ENCODE assay signal across 24 cellular contexts in the genomic region with DNA sequence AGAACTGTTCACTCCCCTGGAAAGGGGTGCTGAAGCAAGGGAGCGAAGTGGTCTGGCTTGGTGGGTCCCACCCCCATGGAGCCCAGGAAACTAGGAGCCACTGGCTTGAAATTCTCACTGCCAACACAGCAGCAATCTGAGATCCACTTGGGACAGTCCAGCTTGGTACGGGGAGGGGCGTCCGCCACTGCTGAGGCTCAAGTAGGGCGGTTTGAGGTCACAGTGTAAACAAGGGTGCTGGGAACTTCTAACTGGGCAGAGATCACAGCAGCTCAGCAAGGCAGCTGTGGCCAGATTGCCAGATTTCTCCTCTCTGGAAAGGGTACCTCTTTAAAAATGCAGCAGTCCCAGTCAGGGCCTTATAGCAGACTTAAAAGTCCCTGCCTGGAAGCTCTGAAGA. TPM values are rescaled to one million over a fixed set of nuclear protein-coding genes. Genes with fewer than 3 reads are reported as not detected.
DNase-seq lines count a peak whose midpoint lies in the region; ATAC-seq, FAIRE-seq and TF ChIP-seq lines count a peak whose summit lies in the region.
"Had no signal": no experiment of that assay in that cellular context is flagged by ENCODE, and none has a peak within 500 bp of the region (broad histone marks: within the 10 kb centered on the region; RNA-seq: fewer than 3 reads in every experiment).

No MANE protein-coding gene starts in this region.

- H2AK5ac ChIP-seq in neuronal stem cell (ENCODE audit: low read depth, low read length): no peak overlapping the region

- TF ChIP-seq EP300 in HepG2 (IDR thresholded peaks at IDR 0.05; ENCODE audit: low read depth in 2 of 2, low read length in 2 of 2) (no peak), HepG2 (CRISPR knock-in tag; IDR thresholded peaks at IDR 0.05; ENCODE audit: borderline replicate concordance) (no peak)

- TF ChIP-seq RAD21 in HepG2 (CRISPR knock-in tag; IDR thresholded peaks at IDR 0.05): no peak

- H3K27ac ChIP-seq in HepG2 (ENCODE audit: extremely low read length, insufficient read depth, low read length) (no peak overlapping the region), right lobe of liver (no peak overlapping the region), left lung (no peak overlapping the region), neuronal stem cell (replicated peaks; ENCODE audit: low read length) (no peak overlapping the region)
- H3K27ac ChIP-seq: 22Rv1, A549 had no signal

- H3K14ac ChIP-seq in neuronal stem cell (ENCODE audit: low read length): no peak overlapping the region

- peak; percentile 96 for ATAC-seq in HepG2
- ATAC-seq in right lobe of liver: no peak
- ATAC-seq in left lung: peak; percentile 100
- no peak for ATAC-seq in GM18498 (IDR thresholded peaks at IDR 0.05; ENCODE audit: unreplicated experiment)
- ATAC-seq: A549 had no signal

- H3K79me1 ChIP-seq in neuronal stem cell (ENCODE audit: low read depth, low read length): no peaks in the 10 kb centered on the region

- H3K4me3 ChIP-seq in HepG2 (replicated peaks in 1 of 3; ENCODE audit: insufficient read depth in 1 of 3, low read depth in 2 of 3, low read length in 3 of 3): no peak overlapping the region; a peak in 1 of 6 replicates
- H3K4me3 ChIP-seq in right lobe of liver: no peak overlapping the region
- H3K4me3 ChIP-seq in left lung: no peak overlapping the region
- no peak overlapping the region for H3K4me3 ChIP-seq in neuronal stem cell (ENCODE audit: low read length in 2 of 2)
- H3K4me3 ChIP-seq: A549, HAP-1 had no signal

- H3K4me2 ChIP-seq in HepG2 (ENCODE audit: low read depth, low read length) (no peak overlapping the region), neuronal stem cell (ENCODE audit: insufficient read depth, low read length, poor library complexity, severe bottlenecking) (no peak overlapping the region)
- H3K4me2 ChIP-seq: A549 had no signal

- no peak overlapping the region for H2BK5ac ChIP-seq in neuronal stem cell (ENCODE audit: low read length)

- TF ChIP-seq CTCF in HepG2 (CRISPR knock-in tag; IDR thresholded peaks at IDR 0.05) (no peak), right lobe of liver (IDR thresholded peaks at IDR 0.05) (no peak), left lung (IDR thresholded peaks at IDR 0.05) (no peak)

- H3K9ac ChIP-seq in HepG2 (ENCODE audit: insufficient read depth, low read depth, low read length): no peak overlapping the region
- no peak overlapping the region for H3K9ac ChIP-seq in neuronal stem cell (ENCODE audit: low read depth, low read length, poor library complexity)

- CTCF ChIA-PET in HepG2 (lab: Yijun Ruan, JAX; ENCODE audit: low intra/inter-chr PET ratio, low total read pairs): no interaction called here

- H2BK12ac ChIP-seq in neuronal stem cell (ENCODE audit: low read length): no peak overlapping the region

- H3K18ac ChIP-seq in neuronal stem cell (ENCODE audit: low read length): peak overlapping the region; percentile 76

- H2AFZ ChIP-seq in HepG2 (ENCODE audit: low read length) (no peak overlapping the region), neuronal stem cell (ENCODE audit: low read length) (no peak overlapping the region)

- H3K23ac ChIP-seq in neuronal stem cell (ENCODE audit: low read depth, low read length, poor library complexity): no peak overlapping the region

- H4K91ac ChIP-seq in neuronal stem cell (ENCODE audit: low read depth, low read length, poor library complexity): no peak overlapping the region

- no peak overlapping the region for H2BK15ac ChIP-seq in neuronal stem cell (ENCODE audit: low read length)

- TF ChIP-seq POLR2A in HepG2 (IDR thresholded peaks at IDR 0.05; ENCODE audit: insufficient read depth in 1 of 2, low read depth in 2 of 2, low read length in 2 of 2) (no peak), right lobe of liver (IDR thresholded peaks at IDR 0.05) (no peak)

- 0% methylated on average over 3 of the region's 5 CpGs for WGBS in HepG2 (ENCODE audit: low lambda C conversion rate)
- WGBS in right lobe of liver (ENCODE audit: insufficient coverage, low coverage, low lambda C conversion rate, missing lambda C conversion rate): no CpG with 5 or more reads among the region's 5 CpGs
- WGBS in neuronal stem cell (ENCODE audit: extremely low coverage in 2 of 2, insufficient read length in 2 of 2, insufficient replicate concordance in 1 of 2), 2 donors: no CpG with 5 or more reads among the region's 5 CpGs

- no peaks in the 10 kb centered on the region for H4K20me1 ChIP-seq in HepG2 (ENCODE audit: insufficient read depth, low read length)

- H3K36me3 ChIP-seq in HepG2 (replicated peaks in 1 of 2; ENCODE audit: control insufficient read depth in 1 of 2, insufficient read depth in 2 of 2, low read length in 2 of 2) (no peaks in the 10 kb centered on the region), right lobe of liver (no peaks in the 10 kb centered on the region), left lung (no peaks in the 10 kb centered on the region), neuronal stem cell (replicated peaks in 1 of 2; ENCODE audit: control insufficient read depth in 2 of 2, insufficient read depth in 2 of 2, low read length in 2 of 2) (no peaks in the 10 kb centered on the region)
- H3K36me3 ChIP-seq: HAP-1 had no signal

- BruUV-seq in HepG2 (replicated peaks; lab: Mats Ljungman, UMichigan): no TSS peak

- no peaks in the 10 kb centered on the region for H3K4me1 ChIP-seq in HepG2 (ENCODE audit: insufficient read depth, low read length)
- H3K4me1 ChIP-seq in right lobe of liver: no peaks in the 10 kb centered on the region
- H3K4me1 ChIP-seq in left lung: no peaks in the 10 kb centered on the region
- no peaks in the 10 kb centered on the region for H3K4me1 ChIP-seq in neuronal stem cell (ENCODE audit: control insufficient read depth in 2 of 2, insufficient read depth in 1 of 2, low read depth in 1 of 2, low read length in 2 of 2)
- H3K4me1 ChIP-seq: A549, Caco-2, HAP-1 had no signal

- no peak for FAIRE-seq in HepG2 (lab: Jason Lieb, UNC)
- FAIRE-seq: A549, G401.6, GM12892, GM19239, H54 had no signal

- H3K9me3 ChIP-seq in HepG2 (ENCODE audit: low read length) (no peaks in the 10 kb centered on the region), right lobe of liver (no peaks in the 10 kb centered on the region), left lung (peaks cover 0 to 8% of the 10 kb centered on the region in 2 donors), neuronal stem cell (replicated peaks in 1 of 2; ENCODE audit: control insufficient read depth in 2 of 2, insufficient read depth in 1 of 2, low read depth in 1 of 2, low read length in 2 of 2) (no peaks in the 10 kb centered on the region)
- H3K9me3 ChIP-seq: A549, Caco-2, HAP-1 had no signal

- H3K27me3 ChIP-seq in HepG2 (ENCODE audit: control insufficient read depth in 1 of 2, insufficient read depth in 2 of 2, low read length in 2 of 2): no peaks in the 10 kb centered on the region
- no peaks in the 10 kb centered on the region for H3K27me3 ChIP-seq in right lobe of liver
- H3K27me3 ChIP-seq in left lung: no peaks in the 10 kb centered on the region
- no peaks in the 10 kb centered on the region for H3K27me3 ChIP-seq in neuronal stem cell (ENCODE audit: control insufficient read depth in 3 of 3, insufficient read depth in 3 of 3, low read depth in 1 of 3, low read length in 3 of 3)

- no peak overlapping the region for H4K8ac ChIP-seq in neuronal stem cell (ENCODE audit: low read depth, low read length)

- H3K4ac ChIP-seq in neuronal stem cell (ENCODE audit: low read length): no peak overlapping the region

- in situ Hi-C loops in HepG2 (cut with HindIII; ENCODE audit: extremely low pct_ligation_motif_present, low pct_unique_long_range_greater_than_20kb): no loop called here

- peak; percentile 9 for DNase-seq in HepG2 (ENCODE audit: low spot score)
- no peak for DNase-seq in right lobe of liver
- DNase-seq in left lung: peak; percentile 61 to 67
- no peak for DNase-seq in neuronal stem cell (ENCODE audit: low spot score)
- no peak for DNase-seq in NCI-H2081 treated with DMSO at 0.1 percent for 48 hours (lab: John Stamatoyannopoulos, UW)
- DNase-seq in A172 (ENCODE audit: low spot score): no peak
- DNase-seq in COR-L47 (lab: John Stamatoyannopoulos, UW): no peak
- DNase-seq: ACHN; AML-193; C1 segment of cervical spinal cord; Caco-2; CD4-positive, alpha-beta memory T cell; DMS153; DND-41; GOT3; HFFc6 had no signal

- H3K79me2 ChIP-seq in HepG2 (ENCODE audit: insufficient read depth, low read length): no peaks in the 10 kb centered on the region

- no peak overlapping the region for H2BK120ac ChIP-seq in neuronal stem cell (ENCODE audit: low read depth, low read length)

- intact Hi-C loops in HepG2 (cut with micrococcal nuclease; ENCODE audit: unreplicated experiment) (no loop called here), right lobe of liver (cut with DNase I) (loop anchor here in 1 of 2 donors (5.0 kb wide), 1 partner anchor 107 kb away; no protein-coding TSS in a partner anchor), left lung (cut with DNase I) (no loop called here)

- POLR2A ChIA-PET in HepG2 (lab: Yijun Ruan, JAX): no interaction called here

RNA-seq across cellular contexts. Expression of a gene that starts 53.9 kb away (rescaled TPM):
- total RNA-seq in HepG2 (2016; rRNA removed; fragmentation: Illumina TruSeq; extraction: Trizol): not detected in 2 replicates
- not detected in 2 replicates for total RNA-seq in HepG2 (2016; cell fraction: cytosol; rRNA removed; fragmentation: Illumina TruSeq; extraction: Trizol; ENCODE audit: low read depth)
- total RNA-seq in HepG2 (2016; cell fraction: insoluble cytoplasmic fraction; rRNA removed; fragmentation: Illumina TruSeq; extraction: Trizol): not detected in 2 replicates
- total RNA-seq in HepG2 (2016; cell fraction: membrane; rRNA removed; fragmentation: Illumina TruSeq; extraction: Trizol): not detected in 2 replicates
- not detected in 2 replicates for total RNA-seq in HepG2 (2016; cell fraction: nucleus; rRNA removed; fragmentation: Illumina TruSeq; extraction: Trizol)
- not detected in 2 replicates for polyA plus RNA-seq in HepG2 (2011; rRNA removed)
- not detected in 2 replicates for polyA plus RNA-seq in HepG2 (2011; cell fraction: cytosol; rRNA removed)
- polyA plus RNA-seq in HepG2 (2011; cell fraction: nucleus; rRNA removed): not detected in 2 replicates
- not detected in 2 replicates for polyA plus RNA-seq in HepG2 (2012)
- polyA plus RNA-seq in HepG2 (2016; cell fraction: cytosol; fragmentation: Illumina TruSeq; extraction: Trizol; ENCODE audit: low read depth): not detected in 2 replicates
- polyA plus RNA-seq in HepG2 (2016; cell fraction: insoluble cytoplasmic fraction; fragmentation: Illumina TruSeq; extraction: Trizol; ENCODE audit: low read depth): not detected in 2 replicates
- not detected in 2 replicates for polyA plus RNA-seq in HepG2 (2016; cell fraction: membrane; fragmentation: Illumina TruSeq; extraction: Trizol; ENCODE audit: low read depth)
- polyA plus RNA-seq in HepG2 (2016; cell fraction: nucleus; fragmentation: Illumina TruSeq; extraction: Trizol; ENCODE audit: insufficient read depth, low read depth): not detected in 2 replicates
- 0.72 TPM in 1 of 2 replicates, not detected in the other for polyA minus RNA-seq in HepG2 (2011; rRNA and poly(A)+ RNA removed; ENCODE audit: low replicate concordance)
- polyA minus RNA-seq in HepG2 (2011; cell fraction: cytosol; rRNA and poly(A)+ RNA removed): not detected in 2 replicates
- not detected in 2 replicates for polyA minus RNA-seq in HepG2 (2011; cell fraction: nucleus; rRNA and poly(A)+ RNA removed)
- 1 to 10 TPM in 1 of 6 experiments, under 1 TPM in 2, not detected in 3; 0.15 to 1.1 (median 0.30) TPM for total RNA-seq in right lobe of liver
- under 1 TPM in 1 of 2 donors, not detected in 1; 0.16 TPM for total RNA-seq in left lung
- 0.04 TPM for polyA plus RNA-seq in neuronal stem cell (2013, experiment 1 of 2)
- polyA plus RNA-seq in neuronal stem cell (2013, experiment 2 of 2): 0.04 TPM
- not detected in 2 replicates for total RNA-seq in A172 (2014; rRNA removed; shearing (Covaris generic))
- total RNA-seq: Caco-2; CD4-positive, alpha-beta memory T cell had no signal
- polyA plus RNA-seq: CD4-positive, alpha-beta memory T cell had no signal

Comparison
In these comparisons a context has a peak if more than half of its experiments do, and no peak if none do; other contexts are left out.
1. ATAC-seq: peak in HepG2 (single experiment) and left lung (single experiment); none in right lobe of liver (0 of 4) and GM18498 (single experiment).
2. DNase-seq: peak in HepG2 (single experiment) and left lung (2 of 2); none in right lobe of liver (0 of 3), neuronal stem cell (single experiment), NCI-H2081 treated with DMSO at 0.1 percent for 48 hours (single experiment), A172 (single experiment) and COR-L47 (single experiment).